In the genomic region with DNA sequence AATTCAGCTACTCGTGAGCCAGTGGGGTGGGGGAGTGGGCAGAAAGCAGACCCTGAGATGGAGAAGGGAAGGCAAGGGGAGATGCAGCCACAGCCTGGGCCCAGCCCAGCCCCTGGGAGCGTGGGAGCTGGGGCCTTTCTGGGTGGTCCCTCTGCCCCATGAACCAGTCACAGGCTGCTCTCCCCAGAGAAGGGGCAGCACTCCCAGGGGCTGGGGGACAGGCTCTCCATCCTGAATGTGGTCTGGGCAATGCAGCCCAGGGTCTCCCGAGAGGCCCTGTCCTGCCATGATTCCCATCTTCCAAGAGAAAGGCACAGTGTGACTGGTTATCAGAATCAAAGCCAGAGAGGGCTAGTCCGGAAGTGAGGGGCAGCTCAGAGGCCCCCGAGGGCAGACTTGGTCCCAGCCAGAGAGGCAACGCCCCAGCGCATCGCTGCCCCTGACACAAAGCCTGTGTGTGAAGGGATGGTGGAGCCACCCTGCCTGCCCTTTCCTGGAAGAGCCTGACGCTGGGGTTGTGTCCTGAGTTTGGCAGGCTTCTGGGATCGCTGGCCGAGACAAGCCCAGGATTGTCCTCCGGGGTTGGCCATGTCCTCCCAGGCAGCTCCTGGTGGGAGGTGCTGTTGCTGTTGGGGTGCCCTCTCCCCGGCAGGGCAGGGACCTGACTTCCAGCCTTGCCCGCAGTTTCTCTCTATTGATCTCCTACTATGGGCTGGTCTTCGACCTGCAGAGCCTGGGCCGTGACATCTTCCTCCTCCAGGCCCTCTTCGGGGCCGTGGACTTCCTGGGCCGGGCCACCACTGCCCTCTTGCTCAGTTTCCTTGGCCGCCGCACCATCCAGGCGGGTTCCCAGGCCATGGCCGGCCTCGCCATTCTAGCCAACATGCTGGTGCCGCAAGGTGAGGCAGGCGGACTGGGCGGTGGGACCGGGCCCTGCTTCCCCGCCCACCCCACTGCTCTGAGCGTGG, we compare ENCODE assay signal across 1 cellular context.
TF ChIP-seq lines count a peak whose summit lies in the region.

No MANE protein-coding gene starts in this region.

TF ChIP-seq in IMR-90, 13 proteins besides CTCF, POLR2A, EP300 and RAD21:
- TF ChIP-seq, protein P1, sequence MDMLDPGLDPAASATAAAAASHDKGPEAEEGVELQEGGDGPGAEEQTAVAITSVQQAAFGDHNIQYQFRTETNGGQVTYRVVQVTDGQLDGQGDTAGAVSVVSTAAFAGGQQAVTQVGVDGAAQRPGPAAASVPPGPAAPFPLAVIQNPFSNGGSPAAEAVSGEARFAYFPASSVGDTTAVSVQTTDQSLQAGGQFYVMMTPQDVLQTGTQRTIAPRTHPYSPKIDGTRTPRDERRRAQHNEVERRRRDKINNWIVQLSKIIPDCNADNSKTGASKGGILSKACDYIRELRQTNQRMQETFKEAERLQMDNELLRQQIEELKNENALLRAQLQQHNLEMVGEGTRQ (IDR thresholded peaks at IDR 0.05; ENCODE audit: low read depth, low read length): no peak
- TF ChIP-seq SMC3 (IDR thresholded peaks at IDR 0.05; ENCODE audit: low read depth, low read length) (no peak), MXI1 (IDR thresholded peaks at IDR 0.05; ENCODE audit: borderline replicate concordance, low read depth, low read length) (no peak), CEBPB (IDR thresholded peaks at IDR 0.05; ENCODE audit: low read depth, low read length) (no peak), NFE2L2 (IDR thresholded peaks at IDR 0.05; ENCODE audit: low read depth, low read length) (no peak), BHLHE40 (IDR thresholded peaks at IDR 0.05; ENCODE audit: low read depth, low read length) (no peak), RCOR1 (IDR thresholded peaks at IDR 0.05; ENCODE audit: insufficient replicate concordance, low read length) (no peak), MAZ (IDR thresholded peaks at IDR 0.05; ENCODE audit: borderline replicate concordance, low read depth, low read length) (no peak), RFX5 (IDR thresholded peaks at IDR 0.05; ENCODE audit: low read depth, low read length) (no peak), FOS (IDR thresholded peaks at IDR 0.05; ENCODE audit: low read depth, low read length) (no peak), CHD1 (IDR thresholded peaks at IDR 0.05; ENCODE audit: low read depth, low read length) (no peak), MAFK (IDR thresholded peaks at IDR 0.05; ENCODE audit: low read depth, low read length) (no peak)
- TF ChIP-seq, protein P2, sequence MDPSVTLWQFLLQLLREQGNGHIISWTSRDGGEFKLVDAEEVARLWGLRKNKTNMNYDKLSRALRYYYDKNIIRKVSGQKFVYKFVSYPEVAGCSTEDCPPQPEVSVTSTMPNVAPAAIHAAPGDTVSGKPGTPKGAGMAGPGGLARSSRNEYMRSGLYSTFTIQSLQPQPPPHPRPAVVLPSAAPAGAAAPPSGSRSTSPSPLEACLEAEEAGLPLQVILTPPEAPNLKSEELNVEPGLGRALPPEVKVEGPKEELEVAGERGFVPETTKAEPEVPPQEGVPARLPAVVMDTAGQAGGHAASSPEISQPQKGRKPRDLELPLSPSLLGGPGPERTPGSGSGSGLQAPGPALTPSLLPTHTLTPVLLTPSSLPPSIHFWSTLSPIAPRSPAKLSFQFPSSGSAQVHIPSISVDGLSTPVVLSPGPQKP (IDR thresholded peaks at IDR 0.05; ENCODE audit: borderline replicate concordance, low read depth, low read length): no peak
